Comparison of ENCODE assay signal across 8 cellular contexts in genomic region chr2:53970095-53970897, GRCh38. TPM values are rescaled to one million over a fixed set of nuclear protein-coding genes. Genes with fewer than 3 reads are reported as not detected.
DNase-seq lines count a peak whose midpoint lies in the region; ATAC-seq, FAIRE-seq and TF ChIP-seq lines count a peak whose summit lies in the region.

No MANE protein-coding gene starts in this region.

- no peaks in the 10 kb centered on the region for H3K9me3 ChIP-seq in endothelial cell of umbilical vein (replicated peaks; ENCODE audit: control insufficient read depth, insufficient read depth, low read length)
- no peaks in the 10 kb centered on the region for H3K9me3 ChIP-seq in thymus (ENCODE audit: control insufficient read depth)

- ATAC-seq in activated CD4-positive, alpha-beta T cell treated with anti-CD3 and anti-CD28 coated beads for 36 hours = peak; percentile 26

- H3K27me3 ChIP-seq in endothelial cell of umbilical vein (ENCODE audit: control insufficient read depth in 2 of 2, insufficient read depth in 2 of 2, low read length in 2 of 2) (no peaks in the 10 kb centered on the region), thymus (ENCODE audit: control insufficient read depth, insufficient read depth) (no peaks in the 10 kb centered on the region)

- dilution Hi-C loops in endothelial cell of umbilical vein (cut with MboI; ENCODE audit: extremely low pct_ligation_motif_present, low sequenced_read_pairs) = no loop called here

- POLR2A ChIA-PET in activated CD4-positive, alpha-beta T cell treated with anti-CD3 and anti-CD28 coated beads for 36 hours (lab: Charles Lee) = interaction anchor here (1.0 to 1.2 kb wide), 2 partner anchors 25 to 71 kb away, joined by 3 to 4 read pairs; no protein-coding TSS in a partner anchor
- POLR2A ChIA-PET in endothelial cell of umbilical vein (lab: Charles Lee) = interaction anchor here (0.6 to 1.3 kb wide), 7 partner anchors 11 to 133 kb away, joined by 3 to 4 read pairs (median 3); no protein-coding TSS in a partner anchor

- H3K27ac Mint-ChIP-seq in activated CD4-positive, alpha-beta T cell treated with anti-CD3 and anti-CD28 coated beads for 36 hours = peak overlapping the region; percentile 85
- H3K27ac Mint-ChIP-seq in mesothelial cell of epicardium = peak overlapping the region; percentile 97

- peaks cover 17% of the 10 kb centered on the region for H3K4me1 ChIP-seq in endothelial cell of umbilical vein (ENCODE audit: control insufficient read depth, extremely low read depth, insufficient read depth, low read length)
- peaks cover 2% of the 10 kb centered on the region for H3K4me1 ChIP-seq in thymus (ENCODE audit: control insufficient read depth, insufficient read depth, low read length)

- TF ChIP-seq CTCF in HFF-Myc (IDR thresholded peaks at IDR 0.05; ENCODE audit: low read depth, low read length, missing control alignments) (no peak), endothelial cell of umbilical vein (IDR thresholded peaks at IDR 0.05; ENCODE audit: extremely low read depth in 1 of 2, insufficient read depth in 1 of 2, low read depth in 1 of 2, low read length in 2 of 2) (no peak), mesothelial cell of epicardium (IDR thresholded peaks at IDR 0.05; ENCODE audit: unreplicated experiment) (no peak)

- no peaks in the 10 kb centered on the region for H4K20me1 ChIP-seq in endothelial cell of umbilical vein (replicated peaks; ENCODE audit: control insufficient read depth, extremely low read depth, insufficient read depth, low read length)

- peaks cover 9% of the 10 kb centered on the region for H3K36me3 Mint-ChIP-seq in activated CD4-positive, alpha-beta T cell treated with anti-CD3 and anti-CD28 coated beads for 36 hours (ENCODE audit: low read depth)
- H3K36me3 Mint-ChIP-seq in mesothelial cell of epicardium = peaks cover 14% of the 10 kb centered on the region

- WGBS in thymus = under 1% methylated on average over 61 of the region's 61 CpGs

- H3K4me3 Mint-ChIP-seq in activated CD4-positive, alpha-beta T cell treated with anti-CD3 and anti-CD28 coated beads for 36 hours = peak overlapping the region; percentile 84
- peak overlapping the region; percentile 98 for H3K4me3 Mint-ChIP-seq in mesothelial cell of epicardium

- H3K4me3 ChIP-seq in HFF-Myc (replicated peaks; ENCODE audit: low read depth, low read length) = peak overlapping the region; percentile 85
- H3K4me3 ChIP-seq in endothelial cell of umbilical vein (replicated peaks in 1 of 3; ENCODE audit: insufficient read depth in 1 of 3, low read depth in 1 of 3, low read length in 3 of 3) = peak overlapping the region; percentile 73 to 94 (median 93)
- H3K4me3 ChIP-seq in thymus (ENCODE audit: low read length) = peak overlapping the region; percentile 89

- DNase-seq in activated T-cell treated with anti-CD3 and anti-CD28 coated beads for 4 hours (peak; percentile 14), HFF-Myc (ENCODE audit: extremely low read depth, low read depth) (no peak), M059J (ENCODE audit: low read depth) (peak; percentile 53), endothelial cell of umbilical vein (ENCODE audit: low read depth, low spot score) (peak; percentile 63), mesothelial cell of epicardium (ENCODE audit: low spot score in 2 of 2, unreplicated experiment in 2 of 2) (peak in 1 of 2 experiments; percentile 18)
- no peak for DNase-seq in activated T-cell treated with anti-CD3 and anti-CD28 coated beads, Interleukin-2, amount 50 U/mL, for 1 hour
- peak; percentile 39 for DNase-seq in activated CD4-positive, alpha-beta T cell treated with anti-CD3 and anti-CD28 coated beads for 36 hours

- intact Hi-C loops in activated CD4-positive, alpha-beta T cell treated with anti-CD3 and anti-CD28 coated beads for 36 hours (cut with DNase I, micrococcal nuclease) = loop anchor here in 1 of 2 experiments (1.0 to 5.0 kb wide), 5 partner anchors 145 to 1262 kb away; partner anchors contain the start of genes ACYP2, CLHC1, EML6 and RPS27A
- intact Hi-C loops in endothelial cell of umbilical vein (cut with micrococcal nuclease) = loop anchor here (2.0 kb wide), 1 partner anchor 133 kb away; no protein-coding TSS in a partner anchor

- H3K4me1 Mint-ChIP-seq in activated CD4-positive, alpha-beta T cell treated with anti-CD3 and anti-CD28 coated beads for 36 hours = peaks cover 38% of the 10 kb centered on the region
- peaks cover 33% of the 10 kb centered on the region for H3K4me1 Mint-ChIP-seq in mesothelial cell of epicardium

- H3K9me3 Mint-ChIP-seq in activated CD4-positive, alpha-beta T cell treated with anti-CD3 and anti-CD28 coated beads for 36 hours (ENCODE audit: low read depth) = no peaks in the 10 kb centered on the region
- no peaks in the 10 kb centered on the region for H3K9me3 Mint-ChIP-seq in mesothelial cell of epicardium

- no peaks in the 10 kb centered on the region for H3K36me3 ChIP-seq in endothelial cell of umbilical vein (ENCODE audit: control insufficient read depth in 2 of 2, extremely low read depth in 1 of 2, insufficient read depth in 2 of 2, low read length in 2 of 2)
- no peaks in the 10 kb centered on the region for H3K36me3 ChIP-seq in thymus (ENCODE audit: control insufficient read depth, insufficient read depth)

- peak overlapping the region; percentile 91 for H3K9ac ChIP-seq in endothelial cell of umbilical vein (replicated peaks; ENCODE audit: extremely low read depth, insufficient read depth, low read length)

- CTCF ChIA-PET in activated CD4-positive, alpha-beta T cell treated with anti-CD3 and anti-CD28 coated beads for 36 hours (lab: Charles Lee) = interaction anchor here (1.0 to 1.8 kb wide), 2 partner anchors 10 to 64 kb away, joined by 3 to 5 read pairs; no protein-coding TSS in a partner anchor
- CTCF ChIA-PET in endothelial cell of umbilical vein (lab: Charles Lee) = interaction anchor here (0.6 to 2.5 kb wide), 4 partner anchors 20 to 734 kb away, joined by 3 to 8 read pairs (median 4); no protein-coding TSS in a partner anchor

- H2AFZ ChIP-seq in endothelial cell of umbilical vein (ENCODE audit: low read depth, low read length) = no peak overlapping the region

- no peaks in the 10 kb centered on the region for H3K27me3 Mint-ChIP-seq in activated CD4-positive, alpha-beta T cell treated with anti-CD3 and anti-CD28 coated beads for 36 hours
- H3K27me3 Mint-ChIP-seq in mesothelial cell of epicardium (ENCODE audit: low read depth) = no peaks in the 10 kb centered on the region

- H3K4me2 ChIP-seq in endothelial cell of umbilical vein (ENCODE audit: insufficient read depth, low read length) = peak overlapping the region; percentile 100

- H3K79me2 ChIP-seq in endothelial cell of umbilical vein (ENCODE audit: control insufficient read depth, insufficient read depth, low read length) = peaks cover 53% of the 10 kb centered on the region

- BruUV-seq in endothelial cell of umbilical vein (replicated peaks; lab: Mats Ljungman, UMichigan) = no TSS peak

- H3K27ac ChIP-seq in endothelial cell of umbilical vein (ENCODE audit: insufficient read depth, low read depth, low read length) = peak overlapping the region; percentile 81
- H3K27ac ChIP-seq in thymus (ENCODE audit: low read depth) = peak overlapping the region; percentile 96

- FAIRE-seq in endothelial cell of umbilical vein (lab: Jason Lieb, UNC) = no peak

- no peaks in the 10 kb centered on the region for H3K9me1 ChIP-seq in endothelial cell of umbilical vein (replicated peaks; ENCODE audit: control insufficient read depth, extremely low read depth, insufficient read depth, low read length)

- no peak for TF ChIP-seq POLR2A in endothelial cell of umbilical vein (IDR thresholded peaks at IDR 0.05; ENCODE audit: low read depth, low read length)

TF ChIP-seq in endothelial cell of umbilical vein, 7 proteins besides CTCF, POLR2A, EP300 and RAD21:
- TF ChIP-seq MYC (IDR thresholded peaks at IDR 0.05; ENCODE audit: low read depth, low read length) = no peak
- TF ChIP-seq POLR2AphosphoS5 (IDR thresholded peaks at IDR 0.05; ENCODE audit: insufficient read depth, low read depth, low read length) = peak; percentile 20

RNA-seq across cellular contexts. Expression of gene PSME4, which starts 0.5 kb away (rescaled TPM):
- total RNA-seq in M059J (2014; rRNA removed; shearing (Covaris generic)) = 18.9 and 40.9 TPM in 2 replicates
- 10 to 100 TPM; 37.8 to 44.3 TPM for total RNA-seq in activated CD4-positive, alpha-beta T cell treated with anti-CD3 and anti-CD28 coated beads for 36 hours
- total RNA-seq in endothelial cell of umbilical vein (82.6 and 83.4 TPM in 2 replicates), mesothelial cell of epicardium (62.2 to 68.3 TPM (median 65.4 TPM) in 3 replicates)
- polyA plus RNA-seq in endothelial cell of umbilical vein (24.7 TPM in 2 replicates), thymus (40.9 TPM)
- polyA plus RNA-seq in endothelial cell of umbilical vein (2011; cell fraction: cytosol; rRNA removed) = 28.5 and 30.3 TPM in 2 replicates
- polyA plus RNA-seq in endothelial cell of umbilical vein (2011; cell fraction: nucleus; rRNA removed) = 86.5 and 86.7 TPM in 2 replicates
- polyA plus RNA-seq in endothelial cell of umbilical vein (2012) = 49.3 and 72.3 TPM in 2 replicates
- polyA minus RNA-seq in endothelial cell of umbilical vein = 63.8 and 69.2 TPM in 2 replicates
- 37.9 TPM for polyA minus RNA-seq in endothelial cell of umbilical vein (2011; cell fraction: cytosol; rRNA and poly(A)+ RNA removed)
- 105 and 142 TPM in 2 replicates for polyA minus RNA-seq in endothelial cell of umbilical vein (2011; cell fraction: nucleus; rRNA and poly(A)+ RNA removed)

Comparison
In these comparisons a context has a peak if more than half of its experiments do, and no peak if none do; other contexts are left out.
1. DNase-seq: peak in activated T-cell treated with anti-CD3 and anti-CD28 coated beads for 4 hours (single experiment), M059J (single experiment), activated CD4-positive, alpha-beta T cell treated with anti-CD3 and anti-CD28 coated beads for 36 hours (single experiment) and endothelial cell of umbilical vein (single experiment); none in activated T-cell treated with anti-CD3 and anti-CD28 coated beads, Interleukin-2, amount 50 U/mL, for 1 hour (single experiment) and HFF-Myc (single experiment).
2. Peak in every context shown above with its lines, with median percentiles within 50 percentile points of each other: H3K4me3 ChIP-seq.